In the genomic region with DNA sequence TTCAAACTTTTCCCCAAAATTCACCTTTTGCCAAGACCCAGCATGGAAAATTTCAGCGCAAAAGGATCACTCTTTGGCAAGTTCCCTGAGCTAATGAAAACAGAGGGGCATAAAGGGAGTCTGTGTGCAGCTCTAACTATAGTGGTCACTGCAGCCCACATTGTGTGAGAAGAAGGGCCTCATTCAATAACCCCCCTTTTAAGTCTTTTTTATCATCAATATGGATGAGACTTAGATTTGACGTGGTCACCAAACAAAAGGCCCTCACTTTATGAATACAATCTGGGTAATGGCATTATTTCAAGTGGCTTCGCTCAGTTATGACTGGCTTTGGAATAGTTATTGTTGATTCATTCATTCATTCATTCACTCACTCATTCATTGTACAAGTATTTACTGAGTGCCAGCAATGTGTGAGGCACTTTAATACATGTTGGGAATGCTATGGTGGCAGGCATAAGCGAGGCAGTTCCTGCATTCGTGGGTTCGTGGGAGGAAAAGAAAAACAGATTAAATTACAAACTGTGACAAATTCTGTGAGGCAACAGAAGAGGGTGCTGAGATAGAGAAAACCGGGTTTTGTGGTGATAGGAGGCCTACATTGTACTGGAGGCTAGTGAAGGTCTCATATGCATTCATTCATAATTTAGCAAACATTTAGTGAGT, we compare ENCODE assay signal across 18 cellular contexts.
DNase-seq lines count a peak whose midpoint lies in the region; ATAC-seq and TF ChIP-seq lines count a peak whose summit lies in the region.
"Had no signal": no experiment of that assay in that cellular context is flagged by ENCODE, and none has a peak within 500 bp of the region (broad histone marks: within the 10 kb centered on the region; RNA-seq: fewer than 3 reads in every experiment).

No MANE protein-coding gene starts in this region.

- no peaks in the 10 kb centered on the region for H3K27me3 ChIP-seq in right cardiac atrium (ENCODE audit: control insufficient read depth, insufficient read depth)
- H3K27me3 ChIP-seq: ovary had no signal

- ATAC-seq in stimulated activated effector memory CD8-positive, alpha-beta T cell treated with anti-CD3 and anti-CD28 coated beads, Interleukin-12 subunit alpha, Interleukin-12 subunit beta, amount 100 ng/mL, for 72 hours: no peak
- no peak for ATAC-seq in right cardiac atrium
- ATAC-seq: left cardiac atrium had no signal

- H3K4me1 Mint-ChIP-seq in CD14-positive monocyte: peaks cover 52% of the 10 kb centered on the region
- peaks cover 66% of the 10 kb centered on the region for H3K4me1 Mint-ChIP-seq in nephron
- peaks cover 47% of the 10 kb centered on the region for H3K4me1 Mint-ChIP-seq in mesothelial cell of epicardium
- H3K4me1 Mint-ChIP-seq in stimulated activated effector memory CD8-positive, alpha-beta T cell treated with anti-CD3 and anti-CD28 coated beads, Interleukin-12 subunit alpha, Interleukin-12 subunit beta, amount 100 ng/mL, for 72 hours: no peaks in the 10 kb centered on the region

- TF ChIP-seq CTCF in CD14-positive monocyte (IDR thresholded peaks at IDR 0.05) (no peak), NB4 (IDR thresholded peaks at IDR 0.05; ENCODE audit: low read depth, low read length) (no peak), nephron (IDR thresholded peaks at IDR 0.05; ENCODE audit: unreplicated experiment in 3 of 3) (no peak), mesothelial cell of epicardium (IDR thresholded peaks at IDR 0.05; ENCODE audit: unreplicated experiment) (no peak)

- H3K4me3 ChIP-seq in NB4 (ENCODE audit: low read depth, low read length) (peak overlapping the region; percentile 32), right cardiac atrium (ENCODE audit: low read length) (no peak overlapping the region)
- H3K4me3 ChIP-seq: esophagus squamous epithelium, ovary, skin epidermis had no signal

- no peak overlapping the region for H3K4me3 Mint-ChIP-seq in CD14-positive monocyte
- peak overlapping the region in 2 of 3 experiments; percentile 17 to 30 for H3K4me3 Mint-ChIP-seq in nephron
- no peak overlapping the region for H3K4me3 Mint-ChIP-seq in mesothelial cell of epicardium
- H3K4me3 Mint-ChIP-seq in stimulated activated effector memory CD8-positive, alpha-beta T cell treated with anti-CD3 and anti-CD28 coated beads, Interleukin-12 subunit alpha, Interleukin-12 subunit beta, amount 100 ng/mL, for 72 hours: no peak overlapping the region
- H3K4me3 Mint-ChIP-seq: activated naive CD8-positive, alpha-beta T cell had no signal

- peaks cover 7% of the 10 kb centered on the region for H3K4me1 ChIP-seq in right cardiac atrium (ENCODE audit: control insufficient read depth, insufficient read depth, low read length)

- H3K27ac Mint-ChIP-seq in CD14-positive monocyte: peak overlapping the region in 6 of 7 donors; percentile 5 to 76 (median 59)
- peak overlapping the region; percentile 14 to 46 (median 16) for H3K27ac Mint-ChIP-seq in nephron
- no peak overlapping the region for H3K27ac Mint-ChIP-seq in mesothelial cell of epicardium
- H3K27ac Mint-ChIP-seq in stimulated activated effector memory CD8-positive, alpha-beta T cell treated with anti-CD3 and anti-CD28 coated beads, Interleukin-12 subunit alpha, Interleukin-12 subunit beta, amount 100 ng/mL, for 72 hours: no peak overlapping the region
- H3K27ac Mint-ChIP-seq: activated naive CD8-positive, alpha-beta T cell; IgD-negative memory B cell had no signal

- DNase-seq in CD14-positive monocyte (ENCODE audit: low spot score) (no peak), NB4 (ENCODE audit: low read depth) (peak; percentile 81), dedifferentiated amniotic fluid mesenchymal stem cell (ENCODE audit: extremely low spot score) (peak; percentile 49), mesothelial cell of epicardium (ENCODE audit: low spot score in 2 of 2, unreplicated experiment in 2 of 2) (no peak), H4 (ENCODE audit: low spot score) (no peak), right cardiac atrium (no peak)
- DNase-seq in stimulated activated effector memory CD8-positive, alpha-beta T cell treated with anti-CD3 and anti-CD28 coated beads, Interleukin-12 subunit alpha, Interleukin-12 subunit beta, amount 100 ng/mL, for 72 hours (ENCODE audit: low spot score in 2 of 2): no peak
- DNase-seq: esophagus squamous epithelium; left cardiac atrium; NCI-H1048; NCI-H2107; NCI-H82; ovary; stimulated activated CD4-positive, alpha-beta T cell treated with anti-CD3 and anti-CD28 coated beads, Interleukin-4, amount 100 ng/mL, for 1 hour had no signal

- intact Hi-C loops in CD14-positive monocyte (cut with micrococcal nuclease) (loop anchor here (5.0 to 10.0 kb wide), 3 partner anchors 90 to 148 kb away; a partner anchor contains a TSS), right cardiac atrium (cut with DNase I) (loop anchor here in 3 of 4 donors (5.0 to 10.0 kb wide), 6 partner anchors 100 to 420 kb away; a partner anchor contains a TSS)

- H3K36me3 Mint-ChIP-seq in CD14-positive monocyte (no peaks in the 10 kb centered on the region), nephron (ENCODE audit: low read depth) (no peaks in the 10 kb centered on the region), mesothelial cell of epicardium (no peaks in the 10 kb centered on the region)
- peaks cover 5% of the 10 kb centered on the region for H3K36me3 Mint-ChIP-seq in stimulated activated effector memory CD8-positive, alpha-beta T cell treated with anti-CD3 and anti-CD28 coated beads, Interleukin-12 subunit alpha, Interleukin-12 subunit beta, amount 100 ng/mL, for 72 hours
- H3K36me3 Mint-ChIP-seq: activated naive CD8-positive, alpha-beta T cell; IgD-negative memory B cell had no signal

- no peak for TF ChIP-seq POLR2A in NB4 (IDR thresholded peaks at IDR 0.05; ENCODE audit: extremely low read depth, insufficient read length)

- no peaks in the 10 kb centered on the region for H3K9me3 ChIP-seq in right cardiac atrium (ENCODE audit: control insufficient read depth, low read length)
- H3K9me3 ChIP-seq: esophagus squamous epithelium, ovary had no signal

- WGBS in right cardiac atrium: 73% methylated on average over 7 of the region's 7 CpGs

- peaks cover 0 to 3% (median 0%) of the 10 kb centered on the region in 7 donors for H3K9me3 Mint-ChIP-seq in CD14-positive monocyte
- no peaks in the 10 kb centered on the region for H3K9me3 Mint-ChIP-seq in nephron
- H3K9me3 Mint-ChIP-seq in mesothelial cell of epicardium: no peaks in the 10 kb centered on the region
- peaks cover 6% of the 10 kb centered on the region for H3K9me3 Mint-ChIP-seq in stimulated activated effector memory CD8-positive, alpha-beta T cell treated with anti-CD3 and anti-CD28 coated beads, Interleukin-12 subunit alpha, Interleukin-12 subunit beta, amount 100 ng/mL, for 72 hours

- H3K27ac ChIP-seq in right cardiac atrium (ENCODE audit: low read length): no peak overlapping the region
- H3K27ac ChIP-seq: ovary had no signal

- H3K27me3 Mint-ChIP-seq in CD14-positive monocyte (ENCODE audit: low read depth in 3 of 3) (peaks cover 0 to 3% (median 0%) of the 10 kb centered on the region in 3 donors), nephron (ENCODE audit: low read depth) (peaks cover 14% of the 10 kb centered on the region), mesothelial cell of epicardium (ENCODE audit: low read depth) (no peaks in the 10 kb centered on the region)

Comparison
In these comparisons a context has a peak if more than half of its experiments do, and no peak if none do; other contexts are left out.
1. DNase-seq: peak in NB4 (single experiment) and dedifferentiated amniotic fluid mesenchymal stem cell (single experiment); none in CD14-positive monocyte (single experiment), mesothelial cell of epicardium (0 of 2), H4 (single experiment), stimulated activated effector memory CD8-positive, alpha-beta T cell treated with anti-CD3 and anti-CD28 coated beads, Interleukin-12 subunit alpha, Interleukin-12 subunit beta, amount 100 ng/mL, for 72 hours (0 of 2) and right cardiac atrium (0 of 3).
2. H3K27ac Mint-ChIP-seq: peak in CD14-positive monocyte (6 of 7) and nephron (3 of 3); none in mesothelial cell of epicardium (single experiment) and stimulated activated effector memory CD8-positive, alpha-beta T cell treated with anti-CD3 and anti-CD28 coated beads, Interleukin-12 subunit alpha, Interleukin-12 subunit beta, amount 100 ng/mL, for 72 hours (single experiment).
3. H3K4me3 Mint-ChIP-seq: peak in nephron (2 of 3); none in CD14-positive monocyte (0 of 2), mesothelial cell of epicardium (single experiment) and stimulated activated effector memory CD8-positive, alpha-beta T cell treated with anti-CD3 and anti-CD28 coated beads, Interleukin-12 subunit alpha, Interleukin-12 subunit beta, amount 100 ng/mL, for 72 hours (single experiment).